ENCODE assay signal across 9 cellular contexts in genomic region chr10:71216751-71217265, GRCh38. TPM values are rescaled to one million over a fixed set of nuclear protein-coding genes. Genes with fewer than 3 reads are reported as not detected.
DNase-seq lines count a peak whose midpoint lies in the region; ATAC-seq and TF ChIP-seq lines count a peak whose summit lies in the region.
"Had no signal": no experiment of that assay in that cellular context is flagged by ENCODE, and none has a peak within 500 bp of the region (broad histone marks: within the 10 kb centered on the region; RNA-seq: fewer than 3 reads in every experiment).

No MANE protein-coding gene starts in this region.

- 19% methylated on average over 8 of the region's 8 CpGs for WGBS in testis, 2 donors

- H3K4me3 ChIP-seq in astrocyte of the cerebellum (ENCODE audit: low read depth, low read length) (peak overlapping the region; percentile 43), kidney epithelial cell (ENCODE audit: low read depth, low read length) (peak overlapping the region; percentile 30), testis (peak overlapping the region; percentile 45 to 55), WERI-Rb-1 (ENCODE audit: low read depth, low read length) (no peak overlapping the region)

- CTCF ChIA-PET in activated CD4-positive, alpha-beta T cell treated with anti-CD3 and anti-CD28 coated beads, Interleukin-2, amount 10 ng/mL, durations not matched to agents 7 days and 5 days (lab: Charles Lee), result interaction anchor here (2.0 kb wide), 1 partner anchor 16 kb away, joined by 5 read pairs; no protein-coding TSS in a partner anchor

- H3K4me1 Mint-ChIP-seq in activated CD4-positive, alpha-beta T cell treated with anti-CD3 and anti-CD28 coated beads, Interleukin-2, amount 10 ng/mL, durations not matched to agents 7 days and 5 days, result peaks cover 14% of the 10 kb centered on the region

- H3K27ac ChIP-seq in testis (peak overlapping the region; percentile 16 to 62), WERI-Rb-1 (no peak overlapping the region)

- TF ChIP-seq POLR2A in testis (IDR thresholded peaks at IDR 0.05), result no peak

- no peak overlapping the region for H3K27ac Mint-ChIP-seq in activated CD4-positive, alpha-beta T cell treated with anti-CD3 and anti-CD28 coated beads, Interleukin-2, amount 10 ng/mL, durations not matched to agents 7 days and 5 days
- H3K27ac Mint-ChIP-seq: activated T-helper 2 cell treated with anti-CD3 and anti-CD28 coated beads, Interferon-gamma antibody, Interleukin-2, Interleukin-4, amounts not matched to agents 10 μg/mL and 5 μg/mL and 100 μg/mL, durations not matched to agents 14 hours and 24 hours and 36 hours had no signal

- H3K27me3 Mint-ChIP-seq in activated CD4-positive, alpha-beta T cell treated with anti-CD3 and anti-CD28 coated beads, Interleukin-2, amount 10 ng/mL, durations not matched to agents 7 days and 5 days, result peaks cover 63% of the 10 kb centered on the region

- no peak for TF ChIP-seq CTCF in astrocyte of the cerebellum (IDR thresholded peaks at IDR 0.05; ENCODE audit: low read depth, low read length, missing control alignments)
- TF ChIP-seq CTCF in kidney epithelial cell (IDR thresholded peaks at IDR 0.05; ENCODE audit: insufficient read depth, low read length, poor library complexity, severe bottlenecking), result no peak
- no peak for TF ChIP-seq CTCF in testis (IDR thresholded peaks at IDR 0.05)
- no peak for TF ChIP-seq CTCF in WERI-Rb-1 (IDR thresholded peaks at IDR 0.05; ENCODE audit: low read depth, low read length)

- ATAC-seq in HG03196 (IDR thresholded peaks at IDR 0.05; ENCODE audit: unreplicated experiment), result no peak

- no peaks in the 10 kb centered on the region for H3K36me3 Mint-ChIP-seq in activated CD4-positive, alpha-beta T cell treated with anti-CD3 and anti-CD28 coated beads, Interleukin-2, amount 10 ng/mL, durations not matched to agents 7 days and 5 days (ENCODE audit: low read depth)

- peaks cover 27% of the 10 kb centered on the region for H3K4me1 ChIP-seq in testis

- H3K36me3 ChIP-seq in kidney epithelial cell (ENCODE audit: control insufficient read depth, insufficient read depth, low read length) (no peaks in the 10 kb centered on the region), testis (ENCODE audit: low read depth, missing control alignments) (no peaks in the 10 kb centered on the region), WERI-Rb-1 (no peaks in the 10 kb centered on the region; the same call in 1 of the 2 replicates)

- intact Hi-C loops in testis (cut with DNase I; ENCODE audit: low total_unique reads), result loop anchor here (10.0 kb wide), 1 partner anchor 48 kb away; no protein-coding TSS in a partner anchor

- POLR2A ChIA-PET in activated CD4-positive, alpha-beta T cell treated with anti-CD3 and anti-CD28 coated beads, Interleukin-2, amount 10 ng/mL, durations not matched to agents 7 days and 5 days (lab: Charles Lee), result interaction anchor here (0.6 kb wide), 1 partner anchor 332 kb away, joined by 3 read pairs; no protein-coding TSS in a partner anchor

- peaks cover 19% of the 10 kb centered on the region for H3K27me3 ChIP-seq in kidney epithelial cell (ENCODE audit: control insufficient read depth, insufficient read depth, low read length)
- no peaks in the 10 kb centered on the region for H3K27me3 ChIP-seq in testis
- H3K27me3 ChIP-seq in WERI-Rb-1 (ENCODE audit: insufficient read depth, low read depth, severe bottlenecking), result no peaks in the 10 kb centered on the region

- H3K9me3 Mint-ChIP-seq in activated CD4-positive, alpha-beta T cell treated with anti-CD3 and anti-CD28 coated beads, Interleukin-2, amount 10 ng/mL, durations not matched to agents 7 days and 5 days, result no peaks in the 10 kb centered on the region
- H3K9me3 Mint-ChIP-seq: activated T-helper 2 cell treated with anti-CD3 and anti-CD28 coated beads, Interferon-gamma antibody, Interleukin-2, Interleukin-4, amounts not matched to agents 10 μg/mL and 5 μg/mL and 100 μg/mL, durations not matched to agents 14 hours and 24 hours and 36 hours had no signal

- no peak for DNase-seq in activated CD4-positive, alpha-beta T cell treated with anti-CD3 and anti-CD28 coated beads, Interleukin-2, amount 10 ng/mL, durations not matched to agents 7 days and 5 days
- no peak for DNase-seq in activated CD4-positive, alpha-beta T cell treated with anti-CD3 and anti-CD28 coated beads, Interleukin-2, amount 50 U/mL, for 1 hour
- DNase-seq in astrocyte of the cerebellum (ENCODE audit: low read depth) (no peak), kidney epithelial cell (ENCODE audit: low read depth) (no peak), testis (no peak), mucosa of gallbladder (ENCODE audit: low spot score) (no peak), WERI-Rb-1 (no peak)

- in situ Hi-C loops in astrocyte of the cerebellum (cut with HindIII; ENCODE audit: low sequenced_read_pairs), result no loop called here

- H3K9me3 ChIP-seq in testis, result no peaks in the 10 kb centered on the region
- H3K9me3 ChIP-seq in WERI-Rb-1 (ENCODE audit: severe bottlenecking), result no peaks in the 10 kb centered on the region

- peak overlapping the region; percentile 43 for H3K4me3 Mint-ChIP-seq in activated CD4-positive, alpha-beta T cell treated with anti-CD3 and anti-CD28 coated beads, Interleukin-2, amount 10 ng/mL, durations not matched to agents 7 days and 5 days

RNA-seq across cellular contexts. Expression of gene UNC5B, which starts 4.4 kb away (rescaled TPM):
- not detected for total RNA-seq in activated CD4-positive, alpha-beta T cell treated with anti-CD3 and anti-CD28 coated beads, Interleukin-2, amount 10 ng/mL, durations not matched to agents 7 days and 5 days
- total RNA-seq in kidney epithelial cell (26.9 and 27.5 TPM in 2 replicates), testis (10 to 100 TPM; 24.4 to 44.4 TPM), mucosa of gallbladder (115 TPM)
- polyA plus RNA-seq in testis (ENCODE audit: insufficient read depth, low read depth, low replicate concordance), result 14.8 TPM
- total RNA-seq: activated T-helper 2 cell treated with anti-CD3 and anti-CD28 coated beads, Interferon-gamma antibody, Interleukin-2, Interleukin-4, amounts not matched to agents 10 μg/mL and 5 μg/mL and 100 μg/mL, durations not matched to agents 14 hours and 24 hours and 36 hours had no signal

Comparison
In these comparisons a context has a peak if more than half of its experiments do, and no peak if none do; other contexts are left out.
1. RNA of gene UNC5B, which starts 4.4 kb away (total RNA-seq): 115 TPM in mucosa of gallbladder (single experiment), 24.4 to 44.4 TPM in testis and 26.9 to 27.5 TPM in kidney epithelial cell; not detected in activated CD4-positive, alpha-beta T cell treated with anti-CD3 and anti-CD28 coated beads, Interleukin-2, amount 10 ng/mL, durations not matched to agents 7 days and 5 days; every median in the first group is over 10 times any median in the second.